In genomic region chr1:229108598-229109201, GRCh38 we compare ENCODE assay signal across 12 cellular contexts.
DNase-seq lines count a peak whose midpoint lies in the region; ATAC-seq, FAIRE-seq and TF ChIP-seq lines count a peak whose summit lies in the region.
"Had no signal": no experiment of that assay in that cellular context is flagged by ENCODE, and none has a peak within 500 bp of the region (broad histone marks: within the 10 kb centered on the region; RNA-seq: fewer than 3 reads in every experiment).

No MANE protein-coding gene starts in this region.

- no peak overlapping the region for H3K4me2 ChIP-seq in GM12878 (ENCODE audit: control insufficient read depth, insufficient read depth)
- peak overlapping the region; percentile 73 for H3K4me2 ChIP-seq in HepG2 (ENCODE audit: low read depth, low read length)
- H3K4me2 ChIP-seq: KMS-11 had no signal

- POLR2A ChIA-PET in GM12878 (lab: Charles Lee): no interaction called here
- POLR2A ChIA-PET in HepG2 (lab: Yijun Ruan, JAX): interaction anchor here (1.0 to 2.4 kb wide), 7 partner anchors 9 to 271 kb away, joined by 3 to 15 read pairs (median 5); no protein-coding TSS in a partner anchor

- BruUV-seq in GM12878 (replicated peaks; lab: Mats Ljungman, UMichigan) (no TSS peak), HepG2 (replicated peaks; lab: Mats Ljungman, UMichigan) (no TSS peak)

- SMC1A ChIA-PET in GM12878 (lab: Charles Lee; ENCODE audit: uncharacterized antibody, unreplicated experiment): no interaction called here

- intact Hi-C loops in GM12878 (cut with micrococcal nuclease; ENCODE audit: unreplicated experiment): no loop called here
- intact Hi-C loops in HepG2 (cut with micrococcal nuclease; ENCODE audit: unreplicated experiment): loop anchor here (10.0 kb wide), 1 partner anchor 116 kb away; no protein-coding TSS in a partner anchor
- intact Hi-C loops in sciatic nerve (cut with DNase I): no loop called here
- intact Hi-C loops in spleen (cut with DNase I; ENCODE audit: low total_unique reads): no loop called here

- H3K4me3 ChIP-seq in GM12878 (no peak overlapping the region), HepG2 (replicated peaks in 1 of 3; ENCODE audit: insufficient read depth in 1 of 3, low read depth in 2 of 3, low read length in 3 of 3) (peak overlapping the region in 1 of 3 experiments; percentile 45; a peak in 2 of 6 replicates), spleen (no peak overlapping the region)

- TF ChIP-seq CTCF in GM12878 (IDR thresholded peaks at IDR 0.05 in 2 of 3, conservative IDR thresholded peaks at IDR 0.05 in 1 of 3; ENCODE audit: control insufficient read depth in 2 of 3, extremely low read depth in 1 of 3, insufficient read depth in 1 of 3, low read depth in 3 of 3, low read length in 3 of 3): no peak
- peak; percentile 19; the same call in 1 of the 2 replicates for TF ChIP-seq CTCF in HepG2 (CRISPR knock-in tag; IDR thresholded peaks at IDR 0.05)
- TF ChIP-seq CTCF in spleen (IDR thresholded peaks at IDR 0.05 in 8 of 11, conservative IDR thresholded peaks at IDR 0.05 in 3 of 11): no peak

- no peak overlapping the region for H2AFZ ChIP-seq in GM12878 (ENCODE audit: control insufficient read depth, low read depth, low read length)
- no peak overlapping the region for H2AFZ ChIP-seq in HepG2 (ENCODE audit: low read length)

- ATAC-seq in GM12878: peak; percentile 56; the same call in 2 of the 3 replicates
- peak; percentile 85 for ATAC-seq in HepG2
- peak; percentile 35 for ATAC-seq in sciatic nerve
- no peak for ATAC-seq in GM18868 (IDR thresholded peaks at IDR 0.05; ENCODE audit: unreplicated experiment)

- in situ Hi-C loops in GM12878 (cut with MboI) (no loop called here), HepG2 (cut with HindIII; ENCODE audit: extremely low pct_ligation_motif_present, low pct_unique_long_range_greater_than_20kb) (no loop called here)

- H3K27ac ChIP-seq in GM12878 (ENCODE audit: control insufficient read depth, insufficient read depth) (no peak overlapping the region), HepG2 (ENCODE audit: extremely low read length, insufficient read depth, low read length) (peak overlapping the region; percentile 68), spleen (no peak overlapping the region)
- H3K27ac ChIP-seq: KMS-11 had no signal

- 35% methylated on average over 10 of the region's 10 CpGs for WGBS in GM12878 (ENCODE audit: insufficient coverage, insufficient replicate concordance, low lambda C conversion rate, missing lambda C conversion rate)
- 22% methylated on average over 10 of the region's 10 CpGs for WGBS in HepG2 (ENCODE audit: low lambda C conversion rate)
- 74 to 86% (median 81%) methylated on average over 10 of the region's 10 CpGs for WGBS in spleen, 5 donors

- TF ChIP-seq POLR2A in H54 (IDR thresholded peaks at IDR 0.05; ENCODE audit: low read depth, low read length) (no peak), GM12878 (IDR thresholded peaks at IDR 0.05; ENCODE audit: low read depth, low read length) (no peak), HepG2 (IDR thresholded peaks at IDR 0.05; ENCODE audit: insufficient read depth in 1 of 2, low read depth in 2 of 2, low read length in 2 of 2) (peak in 1 of 2 experiments; percentile 53; a peak in 2 of 4 replicates), spleen (IDR thresholded peaks at IDR 0.05) (no peak)

- H3K79me2 ChIP-seq in GM12878 (ENCODE audit: control insufficient read depth, insufficient read depth, low read length) (no peaks in the 10 kb centered on the region), HepG2 (ENCODE audit: insufficient read depth, low read length) (no peaks in the 10 kb centered on the region)

- peak; percentile 15 for DNase-seq in H54 (ENCODE audit: insufficient read length, low spot score)
- DNase-seq in GM12878 (ENCODE audit: low read depth, low spot score): no peak
- peak; percentile 33 for DNase-seq in HepG2 (ENCODE audit: low spot score)
- no peak for DNase-seq in sciatic nerve (ENCODE audit: low spot score)
- no peak for DNase-seq in activated T-cell treated with anti-CD3 and anti-CD28 coated beads, Interleukin-2, amount 50 U/mL, for 48 hours
- no peak for DNase-seq in spleen
- no peak for DNase-seq in SIG-M5 treated with dmso at 0.1 percent for 504 hours (lab: John Stamatoyannopoulos, UW; ENCODE audit: unreplicated experiment)
- DNase-seq: activated CD4-positive, alpha-beta T cell treated with anti-CD3 and anti-CD28 coated beads for 1 hour; NCI-H1930 had no signal

- FAIRE-seq in H54 (lab: Jason Lieb, UNC) (no peak), GM12878 (lab: Jason Lieb, UNC) (no peak), HepG2 (lab: Jason Lieb, UNC) (peak; percentile 42)
- FAIRE-seq: urothelium cell line had no signal

- TF ChIP-seq EP300 in GM12878 (IDR thresholded peaks at IDR 0.05; ENCODE audit: borderline replicate concordance in 1 of 2, control insufficient read depth in 1 of 2, low read depth in 2 of 2, low read length in 2 of 2) (no peak), HepG2 (IDR thresholded peaks at IDR 0.05; ENCODE audit: low read depth in 2 of 2, low read length in 2 of 2) (no peak), HepG2 (CRISPR knock-in tag; IDR thresholded peaks at IDR 0.05; ENCODE audit: borderline replicate concordance) (no peak)

- RAD21 ChIA-PET in GM12878 (lab: Charles Lee; ENCODE audit: unreplicated experiment): no interaction called here

- H3K4me1 ChIP-seq in GM12878 (ENCODE audit: control insufficient read depth, insufficient read depth, low read length): no peaks in the 10 kb centered on the region
- H3K4me1 ChIP-seq in HepG2 (ENCODE audit: insufficient read depth, low read length): peaks cover 95% of the 10 kb centered on the region
- peaks cover 0 to 17% (median 4%) of the 10 kb centered on the region in 6 donors for H3K4me1 ChIP-seq in spleen

- TF ChIP-seq RAD21 in GM12878 (IDR thresholded peaks at IDR 0.05; ENCODE audit: insufficient read depth, low read depth, low read length) (no peak), HepG2 (CRISPR knock-in tag; IDR thresholded peaks at IDR 0.05) (0 out of 2 replicates have a peak, but pooled peaks have one; percentile 15)

- no peaks in the 10 kb centered on the region for H3K36me3 ChIP-seq in GM12878 (ENCODE audit: control insufficient read depth in 2 of 2, insufficient read depth in 2 of 2, low read length in 1 of 2)
- H3K36me3 ChIP-seq in HepG2 (replicated peaks in 1 of 2; ENCODE audit: control insufficient read depth in 1 of 2, insufficient read depth in 2 of 2, low read length in 2 of 2): no peaks in the 10 kb centered on the region
- no peaks in the 10 kb centered on the region for H3K36me3 ChIP-seq in spleen

- CTCF ChIA-PET in GM12878 (lab: Yijun Ruan, JAX) (no interaction called here), HepG2 (lab: Yijun Ruan, JAX; ENCODE audit: low intra/inter-chr PET ratio, low total read pairs) (no interaction called here)

- H3K9me3 ChIP-seq in GM12878 (replicated peaks; ENCODE audit: control insufficient read depth, insufficient read depth, low read length) (no peaks in the 10 kb centered on the region), HepG2 (ENCODE audit: low read length) (no peaks in the 10 kb centered on the region), spleen (peaks cover 0 to 3% (median 0%) of the 10 kb centered on the region in 8 donors)

- H3K27me3 ChIP-seq in GM12878 (replicated peaks in 1 of 2; ENCODE audit: control insufficient read depth in 2 of 2, insufficient read depth in 2 of 2, low read length in 1 of 2) (peaks cover 0 to 1% of the 10 kb centered on the region in 2 experiments; a peak in 2 of 4 replicates), HepG2 (ENCODE audit: control insufficient read depth in 1 of 2, insufficient read depth in 2 of 2, low read length in 2 of 2) (no peaks in the 10 kb centered on the region), spleen (replicated peaks in 1 of 7) (no peaks in the 10 kb centered on the region)

- H3K9ac ChIP-seq in GM12878 (ENCODE audit: control insufficient read depth, insufficient read depth, low read length) (no peak overlapping the region), HepG2 (ENCODE audit: insufficient read depth, low read depth, low read length) (peak overlapping the region; percentile 60)
- H3K9ac ChIP-seq: KMS-11 had no signal

- H4K20me1 ChIP-seq in GM12878 (ENCODE audit: control insufficient read depth, insufficient read depth) (peaks cover 2% of the 10 kb centered on the region; the same call in 1 of the 2 replicates), HepG2 (ENCODE audit: insufficient read depth, low read length) (no peaks in the 10 kb centered on the region)

TF ChIP-seq in GM12878, 131 proteins besides CTCF, POLR2A, EP300 and RAD21 (continues in another document):
- TF ChIP-seq SMAD1 (IDR thresholded peaks at IDR 0.05; ENCODE audit: low read depth, partially characterized antibody): no peak

TF ChIP-seq in HepG2, 621 proteins besides CTCF, POLR2A, EP300 and RAD21 (continues in another document):
- peak; percentile 34 for TF ChIP-seq XRCC5 (optimal IDR thresholded peaks at IDR 0.05; ENCODE audit: low read length)
- peak; percentile 73 for TF ChIP-seq PITX1 (CRISPR knock-in tag; IDR thresholded peaks at IDR 0.05)
- no peak for TF ChIP-seq SOX6 (IDR thresholded peaks at IDR 0.05)
- 0 out of 2 replicates have a peak, but pooled peaks have one; percentile 23 for TF ChIP-seq SOX6 (CRISPR knock-in tag; IDR thresholded peaks at IDR 0.05)
- TF ChIP-seq, protein P1, sequence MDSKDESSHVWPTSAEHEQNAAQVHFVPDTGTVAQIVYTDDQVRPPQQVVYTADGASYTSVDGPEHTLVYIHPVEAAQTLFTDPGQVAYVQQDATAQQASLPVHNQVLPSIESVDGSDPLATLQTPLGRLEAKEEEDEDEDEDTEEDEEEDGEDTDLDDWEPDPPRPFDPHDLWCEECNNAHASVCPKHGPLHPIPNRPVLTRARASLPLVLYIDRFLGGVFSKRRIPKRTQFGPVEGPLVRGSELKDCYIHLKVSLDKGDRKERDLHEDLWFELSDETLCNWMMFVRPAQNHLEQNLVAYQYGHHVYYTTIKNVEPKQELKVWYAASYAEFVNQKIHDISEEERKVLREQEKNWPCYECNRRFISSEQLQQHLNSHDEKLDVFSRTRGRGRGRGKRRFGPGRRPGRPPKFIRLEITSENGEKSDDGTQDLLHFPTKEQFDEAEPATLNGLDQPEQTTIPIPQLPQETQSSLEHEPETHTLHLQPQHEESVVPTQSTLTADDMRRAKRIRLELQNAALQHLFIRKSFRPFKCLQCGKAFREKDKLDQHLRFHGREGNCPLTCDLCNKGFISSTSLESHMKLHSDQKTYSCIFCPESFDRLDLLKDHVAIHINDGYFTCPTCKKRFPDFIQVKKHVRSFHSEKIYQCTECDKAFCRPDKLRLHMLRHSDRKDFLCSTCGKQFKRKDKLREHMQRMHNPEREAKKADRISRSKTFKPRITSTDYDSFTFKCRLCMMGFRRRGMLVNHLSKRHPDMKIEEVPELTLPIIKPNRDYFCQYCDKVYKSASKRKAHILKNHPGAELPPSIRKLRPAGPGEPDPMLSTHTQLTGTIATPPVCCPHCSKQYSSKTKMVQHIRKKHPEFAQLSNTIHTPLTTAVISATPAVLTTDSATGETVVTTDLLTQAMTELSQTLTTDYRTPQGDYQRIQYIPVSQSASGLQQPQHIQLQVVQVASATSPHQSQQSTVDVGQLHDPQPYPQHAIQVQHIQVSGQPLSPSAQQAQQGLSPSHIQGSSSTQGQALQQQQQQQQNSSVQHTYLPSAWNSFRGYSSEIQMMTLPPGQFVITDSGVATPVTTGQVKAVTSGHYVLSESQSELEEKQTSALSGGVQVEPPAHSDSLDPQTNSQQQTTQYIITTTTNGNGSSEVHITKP (CRISPR knock-in tag; IDR thresholded peaks at IDR 0.05; ENCODE audit: low read depth): peak; percentile 74; the same call in 1 of the 2 replicates

Comparison
In these comparisons a context has a peak if more than half of its experiments do, and no peak if none do; other contexts are left out.
1. DNase-seq: peak in H54 (single experiment) and HepG2 (single experiment); none in GM12878 (single experiment), sciatic nerve (single experiment), activated T-cell treated with anti-CD3 and anti-CD28 coated beads, Interleukin-2, amount 50 U/mL, for 48 hours (0 of 2), spleen (single experiment) and SIG-M5 treated with dmso at 0.1 percent for 504 hours (single experiment).